Comparison of ENCODE assay signal across 26 cellular contexts in genomic region chr20:63484236-63484635, GRCh38. TPM values are rescaled to one million over a fixed set of nuclear protein-coding genes. Genes with fewer than 3 reads are reported as not detected.
"Had no signal": no experiment of that assay in that cellular context is flagged by ENCODE, and none has a peak within 500 bp of the region (broad histone marks: within the 10 kb centered on the region; RNA-seq: fewer than 3 reads in every experiment).

No MANE protein-coding gene starts in this region.

- H3K4me3 Mint-ChIP-seq: activated B cell treated with CpG ODN at 0.5 μM for 24 hours; activated CD4-positive, alpha-beta T cell treated with anti-CD3 and anti-CD28 coated beads, Interleukin-2, amount 10 ng/mL, durations not matched to agents 24 days and 14 days; activated naive CD8-positive, alpha-beta T cell treated with anti-CD3 and anti-CD28 coated beads, Interleukin-2, amount 50 U/mL, for 24 hours; activated T-cell treated with anti-CD3 and anti-CD28 coated beads, Interleukin-2, amount 50 U/mL, for 4 hours; central memory CD8-positive, alpha-beta T cell; T-helper 17 cell had no signal

- H3K9me3 ChIP-seq: ascending aorta, body of pancreas had no signal

- H3K4me1 Mint-ChIP-seq: activated B cell treated with CpG ODN at 0.5 μM for 24 hours had no signal

- H3K27ac ChIP-seq: ascending aorta, KMS-11 had no signal

- H3K4me1 ChIP-seq: ascending aorta had no signal

- H3K9ac ChIP-seq: KMS-11 had no signal

- H3K36me3 ChIP-seq: ascending aorta had no signal

- H3K4me3 ChIP-seq: ascending aorta, body of pancreas had no signal

- DNase-seq: activated B cell treated with CpG ODN at 0.5 μM for 24 hours; activated CD4-positive, alpha-beta T cell treated with anti-CD3 and anti-CD28 coated beads for 1 hour; activated CD4-positive, alpha-beta T cell treated with anti-CD3 and anti-CD28 coated beads, Interleukin-2, amount 10 ng/mL, durations not matched to agents 24 days and 14 days; activated CD4-positive, alpha-beta T cell treated with anti-CD3 and anti-CD28 coated beads, Interleukin-2, amount 50 U/mL, for 48 hours; activated CD8-positive, alpha-beta memory T cell treated with anti-CD3 and anti-CD28 coated beads for 24 hours; activated effector memory CD4-positive, alpha-beta T cell treated with anti-CD3 and anti-CD28 coated beads, Interleukin-2, amount 50 U/mL, for 16 hours; activated naive CD4-positive, alpha-beta T cell treated with Interleukin-2 at 50 U/mL for 16 hours; activated naive CD8-positive, alpha-beta T cell treated with anti-CD3 and anti-CD28 coated beads, Interleukin-2, amount 50 U/mL, for 24 hours; activated T-cell treated with anti-CD3 and anti-CD28 coated beads, Interleukin-2, amount 50 U/mL, for 4 hours; amniotic stem cell; body of pancreas; NCI-H1092; NCI-H1694 treated with DMSO at 0.1 percent for 48 hours; NCI-H2029 treated with DMSO at 0.1 percent for 48 hours; NCI-H226; NCI-H526; NK-92 treated with Interleukin-12 subunit alpha and Interleukin-12 subunit beta, amount 100 ng/mL, for 24 hours; SHP77 treated with DMSO at 0.1 percent for 48 hours; T-helper 17 cell; T-helper 9 cell had no signal

- ATAC-seq: activated naive CD4-positive, alpha-beta T cell treated with anti-CD3 and anti-CD28 coated beads, Interleukin-2, amount 50 U/mL, for 72 hours; activated naive CD8-positive, alpha-beta T cell treated with anti-CD3 and anti-CD28 coated beads, Interleukin-2, amount 50 U/mL, for 24 hours; activated T-cell treated with anti-CD3 and anti-CD28 coated beads, Interleukin-2, amount 50 U/mL, for 4 hours; body of pancreas; T-helper 17 cell had no signal

- H3K36me3 Mint-ChIP-seq: activated naive CD4-positive, alpha-beta T cell treated with anti-CD3 and anti-CD28 coated beads, Interleukin-2, amount 50 U/mL, for 72 hours had no signal

- H3K9me3 Mint-ChIP-seq: activated B cell treated with CpG ODN at 0.5 μM for 24 hours; activated CD4-positive, alpha-beta T cell treated with anti-CD3 and anti-CD28 coated beads, Interleukin-2, amount 10 ng/mL, durations not matched to agents 24 days and 14 days; activated naive CD4-positive, alpha-beta T cell treated with anti-CD3 and anti-CD28 coated beads, Interleukin-2, amount 50 U/mL, for 72 hours; activated naive CD8-positive, alpha-beta T cell treated with anti-CD3 and anti-CD28 coated beads, Interleukin-2, amount 50 U/mL, for 24 hours; activated T-cell treated with anti-CD3 and anti-CD28 coated beads, Interleukin-2, amount 50 U/mL, for 4 hours; central memory CD8-positive, alpha-beta T cell had no signal

- H3K27ac Mint-ChIP-seq: activated B cell treated with CpG ODN at 0.5 μM for 24 hours; activated CD4-positive, alpha-beta T cell treated with anti-CD3 and anti-CD28 coated beads, Interleukin-2, amount 10 ng/mL, durations not matched to agents 24 days and 14 days; activated naive CD4-positive, alpha-beta T cell treated with anti-CD3 and anti-CD28 coated beads, Interleukin-2, amount 50 U/mL, for 72 hours; activated naive CD8-positive, alpha-beta T cell treated with anti-CD3 and anti-CD28 coated beads, Interleukin-2, amount 50 U/mL, for 24 hours; T-helper 17 cell had no signal

RNA-seq across cellular contexts. Expression of gene KCNQ2, which starts 11.8 kb away (rescaled TPM):
- total RNA-seq: activated B cell treated with CpG ODN at 0.5 μM for 24 hours; activated CD4-positive, alpha-beta T cell treated with anti-CD3 and anti-CD28 coated beads, Interleukin-2, amount 10 ng/mL, durations not matched to agents 24 days and 14 days; activated T-cell treated with anti-CD3 and anti-CD28 coated beads, Interleukin-2, amount 50 U/mL, for 4 hours; ascending aorta; MCF 10A; T-helper 17 cell had no signal

RNA-seq across cellular contexts. Expression of gene PTK6, which starts 52.9 kb away (rescaled TPM):
- total RNA-seq: ascending aorta, SK-MEL-5 had no signal
